Comparison of ENCODE assay signal across 16 cellular contexts in the genomic region with DNA sequence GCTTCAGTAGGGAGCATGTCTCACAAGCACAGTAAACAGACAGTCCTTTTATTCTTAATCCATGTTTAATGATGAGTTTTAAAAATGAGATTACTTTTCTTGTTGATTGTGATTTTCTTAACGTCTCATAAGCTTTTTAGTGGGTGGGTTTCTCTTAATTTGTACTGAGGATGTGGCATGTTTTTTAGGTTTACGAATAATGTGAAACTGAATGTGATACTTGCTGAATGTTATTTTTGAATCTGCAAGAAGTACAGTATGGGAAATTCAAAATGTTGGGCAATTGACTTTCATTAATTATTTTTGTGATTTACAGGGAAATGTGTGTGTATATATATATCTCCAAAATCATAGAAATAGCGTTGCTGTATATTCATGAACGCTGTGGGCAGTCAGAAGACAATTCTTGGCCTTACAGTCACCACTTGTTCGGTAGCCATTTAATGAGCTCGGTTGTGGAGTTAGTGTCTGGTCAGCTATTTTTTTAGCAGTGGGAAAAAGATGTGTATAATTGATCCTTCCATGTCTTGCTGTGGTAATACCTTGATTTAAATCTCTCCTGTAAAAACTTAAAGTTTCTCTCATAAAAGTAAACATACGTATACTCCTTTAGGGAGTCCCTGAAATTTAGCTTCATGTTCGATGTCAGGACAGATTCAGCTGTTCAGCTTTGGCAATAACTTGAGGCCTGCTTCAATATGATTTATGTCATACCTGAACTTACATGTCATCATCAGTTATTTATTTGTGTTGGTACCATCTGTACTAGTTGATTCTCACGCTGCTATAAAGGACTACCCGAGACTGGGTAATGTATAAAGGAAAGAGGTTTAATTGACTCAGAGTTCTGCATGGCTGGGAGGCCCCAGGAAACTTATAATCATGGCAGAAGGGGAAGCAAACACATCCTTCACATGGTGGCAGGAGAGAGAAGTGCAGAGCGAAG. TPM values are rescaled to one million over a fixed set of nuclear protein-coding genes. Genes with fewer than 3 reads are reported as not detected.
A peak's percentile ranks its signal among the peaks of the same experiment; 100 is the strongest.
DNase-seq lines count a peak whose midpoint lies in the region; ATAC-seq, FAIRE-seq and TF ChIP-seq lines count a peak whose summit lies in the region.
"Had no signal": no experiment of that assay in that cellular context is flagged by ENCODE, and none has a peak within 500 bp of the region (broad histone marks: within the 10 kb centered on the region; RNA-seq: fewer than 3 reads in every experiment).

No MANE protein-coding gene starts in this region.

- peaks cover 24% of the 10 kb centered on the region for H3K4me1 Mint-ChIP-seq in activated T-helper 2 cell treated with anti-CD3 and anti-CD28 coated beads, Interferon-gamma antibody, Interleukin-2, Interleukin-4, amounts not matched to agents 10 μg/mL and 5 μg/mL and 100 μg/mL, durations not matched to agents 14 hours and 24 hours and 36 hours (ENCODE audit: low read depth)

- peak; percentile 65 for FAIRE-seq in GM12891 (lab: Jason Lieb, UNC)
- FAIRE-seq: urothelium cell line had no signal

- peak overlapping the region; percentile 23 for H3K27ac Mint-ChIP-seq in activated T-helper 2 cell treated with anti-CD3 and anti-CD28 coated beads, Interferon-gamma antibody, Interleukin-2, Interleukin-4, amounts not matched to agents 10 μg/mL and 5 μg/mL and 100 μg/mL, durations not matched to agents 14 hours and 24 hours and 36 hours

- TF ChIP-seq POLR2A in GM12891 (IDR thresholded peaks at IDR 0.05; ENCODE audit: low read depth, low read length) = no peak

- ATAC-seq in GM19035 (IDR thresholded peaks at IDR 0.05; ENCODE audit: unreplicated experiment) = peak; percentile 55
- ATAC-seq in HG02943 (IDR thresholded peaks at IDR 0.05; ENCODE audit: low read depth, unreplicated experiment) = peak; percentile 52
- no peak for ATAC-seq in GM18861 (IDR thresholded peaks at IDR 0.05; ENCODE audit: unreplicated experiment)
- ATAC-seq: lower lobe of right lung, right cardiac atrium had no signal

- intact Hi-C loops in activated T-helper 2 cell treated with anti-CD3 and anti-CD28 coated beads, Interferon-gamma antibody, Interleukin-2, Interleukin-4, amounts not matched to agents 10 μg/mL and 5 μg/mL and 100 μg/mL, durations not matched to agents 14 hours and 24 hours and 36 hours (cut with micrococcal nuclease) = no loop called here

- no peak overlapping the region for H3K4me3 Mint-ChIP-seq in activated T-helper 2 cell treated with anti-CD3 and anti-CD28 coated beads, Interferon-gamma antibody, Interleukin-2, Interleukin-4, amounts not matched to agents 10 μg/mL and 5 μg/mL and 100 μg/mL, durations not matched to agents 14 hours and 24 hours and 36 hours (ENCODE audit: low read depth)
- H3K4me3 Mint-ChIP-seq: CD4-positive, alpha-beta memory T cell had no signal

- no peak for DNase-seq in GM12891 (ENCODE audit: insufficient read length, low spot score)
- no peak for DNase-seq in activated T-helper 2 cell treated with anti-CD3 and anti-CD28 coated beads, Interferon-gamma antibody, Interleukin-2, Interleukin-4, amounts not matched to agents 10 μg/mL and 5 μg/mL and 100 μg/mL, durations not matched to agents 14 hours and 24 hours and 36 hours (ENCODE audit: low spot score)
- no peak for DNase-seq in iPS-NIHi11 (ENCODE audit: low spot score)
- DNase-seq in C1 segment of cervical spinal cord (lab: John Stamatoyannopoulos, UW) = no peak
- DNase-seq in hippocampal formation (lab: John Stamatoyannopoulos, UW) = no peak
- DNase-seq: activated CD4-positive, CD25-positive, alpha-beta regulatory T cell treated with anti-CD3 and anti-CD28 coated beads, Interleukin-2, amount 50 U/mL, for 72 hours; activated gamma-delta T cell; CD4-positive, alpha-beta memory T cell; lower lobe of right lung; NCI-H1930; right cardiac atrium; RPMI8226 had no signal

- no peaks in the 10 kb centered on the region for H3K27me3 Mint-ChIP-seq in activated T-helper 2 cell treated with anti-CD3 and anti-CD28 coated beads, Interferon-gamma antibody, Interleukin-2, Interleukin-4, amounts not matched to agents 10 μg/mL and 5 μg/mL and 100 μg/mL, durations not matched to agents 14 hours and 24 hours and 36 hours (ENCODE audit: low read depth)
- H3K27me3 Mint-ChIP-seq: CD4-positive, alpha-beta memory T cell had no signal

- no peaks in the 10 kb centered on the region for H3K9me3 Mint-ChIP-seq in activated T-helper 2 cell treated with anti-CD3 and anti-CD28 coated beads, Interferon-gamma antibody, Interleukin-2, Interleukin-4, amounts not matched to agents 10 μg/mL and 5 μg/mL and 100 μg/mL, durations not matched to agents 14 hours and 24 hours and 36 hours
- H3K9me3 Mint-ChIP-seq: CD4-positive, alpha-beta memory T cell had no signal

- peaks cover 32% of the 10 kb centered on the region for H3K36me3 Mint-ChIP-seq in activated T-helper 2 cell treated with anti-CD3 and anti-CD28 coated beads, Interferon-gamma antibody, Interleukin-2, Interleukin-4, amounts not matched to agents 10 μg/mL and 5 μg/mL and 100 μg/mL, durations not matched to agents 14 hours and 24 hours and 36 hours (ENCODE audit: low read depth)

TF ChIP-seq in GM12891, 5 proteins besides CTCF, POLR2A, EP300 and RAD21:
- TF ChIP-seq SPI1 (IDR thresholded peaks at IDR 0.05; ENCODE audit: low read depth, low read length) (no peak), POU2F2 (IDR thresholded peaks at IDR 0.05; ENCODE audit: low read depth, low read length) (no peak)
TF ChIP-seq in GM12891: peak in this region for 0.

RNA-seq across cellular contexts. Expression of a gene that starts 15.0 kb away (rescaled TPM):
- polyA plus RNA-seq in GM12891 (2012; ENCODE audit: low read depth, missing spikeins) = 8.6 TPM
- 31.8 and 33.9 TPM in 2 replicates for total RNA-seq in activated T-helper 2 cell treated with anti-CD3 and anti-CD28 coated beads, Interferon-gamma antibody, Interleukin-2, Interleukin-4, amounts not matched to agents 10 μg/mL and 5 μg/mL and 100 μg/mL, durations not matched to agents 14 hours and 24 hours and 36 hours
